In genomic region chr7:94266278-94266677, GRCh38 we compare ENCODE assay signal across 15 cellular contexts.
DNase-seq lines count a peak whose midpoint lies in the region; ATAC-seq and TF ChIP-seq lines count a peak whose summit lies in the region.
"Had no signal": no experiment of that assay in that cellular context is flagged by ENCODE, and none has a peak within 500 bp of the region (broad histone marks: within the 10 kb centered on the region; RNA-seq: fewer than 3 reads in every experiment).

No MANE protein-coding gene starts in this region.

- no peak overlapping the region for H3K4me3 ChIP-seq in foreskin fibroblast (ENCODE audit: low read depth in 1 of 2, low read length in 2 of 2)
- no peak overlapping the region for H3K4me3 ChIP-seq in retinal pigment epithelial cell (ENCODE audit: low read length)
- H3K4me3 ChIP-seq: GM12878 had no signal

- DNase-seq in HCEC 1CT (peak; percentile 45), SKM-1 treated with dmso at 0.1 percent for 144 hours (lab: John Stamatoyannopoulos, UW; ENCODE audit: unreplicated experiment) (peak; percentile 84), foreskin fibroblast (peak; percentile 39 to 75), retinal pigment epithelial cell (ENCODE audit: low read depth) (peak; percentile 82), T-helper 1 cell (no peak), Ammon's horn (ENCODE audit: low spot score) (no peak)
- no peak for DNase-seq in stimulated activated CD4-positive, alpha-beta T cell treated with anti-CD3 and anti-CD28 coated beads, Interleukin-4, amount 100 ng/mL, for 4 hours
- DNase-seq: amygdala, COR-L47, endodermal cell, islet precursor cell, NCI-H1105 treated with DMSO at 0.1 percent for 48 hours, PC-3 had no signal

- no peak for TF ChIP-seq CTCF in foreskin fibroblast (IDR thresholded peaks at IDR 0.05; ENCODE audit: low read depth, low read length)
- TF ChIP-seq CTCF in retinal pigment epithelial cell (conservative IDR thresholded peaks at IDR 0.05; ENCODE audit: low read depth, low read length): no peak

- ATAC-seq in HG03039 (IDR thresholded peaks at IDR 0.05; ENCODE audit: unreplicated experiment): no peak
- ATAC-seq: GM12878, PC-3 had no signal

Comparison
In these comparisons a context has a peak if more than half of its experiments do, and no peak if none do; other contexts are left out.
1. DNase-seq: peak in HCEC 1CT (single experiment), SKM-1 treated with dmso at 0.1 percent for 144 hours (single experiment), foreskin fibroblast (2 of 2) and retinal pigment epithelial cell (single experiment); none in T-helper 1 cell (0 of 5), stimulated activated CD4-positive, alpha-beta T cell treated with anti-CD3 and anti-CD28 coated beads, Interleukin-4, amount 100 ng/mL, for 4 hours (0 of 2) and Ammon's horn (single experiment).